32 cellular contexts compared by ENCODE assay signal in the genomic region with DNA sequence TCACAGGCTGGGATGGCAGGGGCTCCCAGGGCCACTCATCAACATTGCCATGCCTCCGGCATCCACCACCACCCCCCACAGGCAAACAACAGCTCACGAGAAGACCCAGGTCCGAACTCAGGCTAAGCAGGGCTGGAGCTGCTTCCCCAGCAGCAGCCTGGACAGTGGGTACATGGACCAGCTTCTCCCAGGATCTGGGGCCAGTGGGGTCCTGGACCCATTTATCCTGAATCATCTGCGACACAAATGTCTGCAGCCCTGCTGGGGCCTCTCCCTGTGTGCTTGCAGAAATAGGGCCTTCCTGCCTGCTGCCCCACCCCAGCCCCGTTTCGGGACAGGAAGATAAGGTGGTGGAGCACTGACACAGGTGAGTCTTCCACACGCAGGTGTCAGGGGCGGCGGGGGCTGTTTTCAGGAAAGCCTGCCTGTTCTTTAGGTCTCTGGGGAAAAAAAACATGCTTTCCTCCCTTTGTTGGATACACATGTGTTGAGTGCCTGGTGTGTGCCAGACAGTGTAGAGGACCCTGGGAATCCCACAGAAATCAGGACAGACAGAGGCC. TPM values are rescaled to one million over a fixed set of nuclear protein-coding genes. Genes with fewer than 3 reads are reported as not detected.
"Had no signal": no experiment of that assay in that cellular context is flagged by ENCODE, and none has a peak within 500 bp of the region (broad histone marks: within the 10 kb centered on the region; RNA-seq: fewer than 3 reads in every experiment).

No MANE protein-coding gene starts in this region.

- H3K9ac ChIP-seq: SK-N-SH had no signal

- H3K36me3 ChIP-seq: breast epithelium, SJCRH30 had no signal

- DNase-seq: activated CD4-positive, alpha-beta T cell treated with anti-CD3 and anti-CD28 coated beads for 36 hours; activated CD4-positive, alpha-beta T cell treated with anti-CD3 and anti-CD28 coated beads, Interleukin-2, amount 50 U/mL, for 1 hour; activated CD4-positive, CD25-positive, alpha-beta regulatory T cell; activated CD8-positive, alpha-beta memory T cell treated with anti-CD3 and anti-CD28 coated beads, Interleukin-2, amount 50 U/mL, for 4 hours; activated CD8-positive, alpha-beta T cell treated with anti-CD3 and anti-CD28 coated beads for 36 hours; activated gamma-delta T cell treated with Interleukin-2 at 50 U/mL for 16 hours; activated naive CD4-positive, alpha-beta T cell treated with anti-CD3 and anti-CD28 coated beads, Interleukin-2, amount 10 ng/mL, durations not matched to agents 7 days and 5 days; activated naive CD8-positive, alpha-beta T cell treated with anti-CD3 and anti-CD28 coated beads for 36 hours; activated T-cell treated with anti-CD3 and anti-CD28 coated beads, Interleukin-2, amount 50 U/mL, for 72 hours; caudate nucleus; KG1; NCI-H1092; NCI-H1417; NCI-H1930; NCI-H2107; NCI-H2171 treated with DMSO at 0.1 percent for 48 hours; NCI-H345; NCI-H510A; NCI-H526 treated with DMSO at 0.1 percent for 48 hours; NCI-H82; Right ventricle myocardium superior; SJCRH30; SK-N-SH; T-helper 1 cell had no signal

- H3K9me3 ChIP-seq: breast epithelium, SK-N-SH had no signal

- H3K4me3 ChIP-seq: breast epithelium, SJCRH30 had no signal

- H3K27me3 ChIP-seq: breast epithelium, SJCRH30 had no signal

- H3K27ac ChIP-seq: SJCRH30 had no signal

RNA-seq across cellular contexts. Expression of gene PRLH, which starts 4.5 kb away (rescaled TPM):
- total RNA-seq: activated CD4-positive, alpha-beta T cell treated with anti-CD3 and anti-CD28 coated beads for 36 hours; activated CD8-positive, alpha-beta T cell treated with anti-CD3 and anti-CD28 coated beads for 36 hours; activated naive CD8-positive, alpha-beta T cell treated with anti-CD3 and anti-CD28 coated beads for 36 hours; activated T-cell treated with anti-CD3 and anti-CD28 coated beads, Interleukin-2, amount 50 U/mL, for 72 hours; activated T-helper 2 cell treated with anti-CD3 and anti-CD28 coated beads, Interferon-gamma antibody, Interleukin-2, Interleukin-4, amounts not matched to agents 10 μg/mL and 5 μg/mL and 100 μg/mL, durations not matched to agents 14 hours and 24 hours and 36 hours; breast epithelium; LHCN-M2; M059J; OCI-LY7; Right ventricle myocardium superior; RPMI7951; SJCRH30; T-helper 2 cell treated with Interferon-gamma antibody and Interleukin-4, amounts not matched to agents 100 ng/mL and 5 ng/mL, for 36 hours had no signal
- polyA plus RNA-seq: adipose tissue, SK-N-SH had no signal

RNA-seq across cellular contexts. Expression of gene RAB17, which starts 19.7 kb away (rescaled TPM):
- total RNA-seq: OCI-LY7; T-helper 2 cell treated with Interferon-gamma antibody and Interleukin-4, amounts not matched to agents 100 ng/mL and 5 ng/mL, for 36 hours had no signal
